ENCODE assay signal across 24 cellular contexts in genomic region chr2:8388779-8389178, GRCh38.
DNase-seq lines count a peak whose midpoint lies in the region; ATAC-seq and TF ChIP-seq lines count a peak whose summit lies in the region.
"Had no signal": no experiment of that assay in that cellular context is flagged by ENCODE, and none has a peak within 500 bp of the region (broad histone marks: within the 10 kb centered on the region; RNA-seq: fewer than 3 reads in every experiment).

No MANE protein-coding gene starts in this region.

- no peaks in the 10 kb centered on the region for H3K4me1 ChIP-seq in esophagus muscularis mucosa
- H3K4me1 ChIP-seq: gastrocnemius medialis, HAP-1 had no signal

- CTCF ChIA-PET in activated CD4-positive, alpha-beta T cell treated with anti-CD3 and anti-CD28 coated beads for 36 hours (lab: Charles Lee) = interaction anchor here (1.8 kb wide), 1 partner anchor 16 kb away, joined by 4 read pairs; no protein-coding TSS in a partner anchor

- H3K4me3 Mint-ChIP-seq in activated CD4-positive, alpha-beta T cell treated with anti-CD3 and anti-CD28 coated beads for 36 hours = no peak overlapping the region
- H3K4me3 Mint-ChIP-seq: activated CD8-positive, alpha-beta memory T cell treated with anti-CD3 and anti-CD28 coated beads, Interleukin-2, amount 10 ng/mL, durations not matched to agents 7 days and 5 days; activated naive CD8-positive, alpha-beta T cell treated with anti-CD3 and anti-CD28 coated beads for 36 hours; CD4-positive, alpha-beta memory T cell; stimulated activated naive CD8-positive, alpha-beta T cell treated with anti-CD3 and anti-CD28 coated beads, Interleukin-15, amount 100 ng/mL, for 72 hours had no signal

- peaks cover 3% of the 10 kb centered on the region for H3K36me3 Mint-ChIP-seq in activated CD4-positive, alpha-beta T cell treated with anti-CD3 and anti-CD28 coated beads for 36 hours (ENCODE audit: low read depth)
- H3K36me3 Mint-ChIP-seq: activated naive CD8-positive, alpha-beta T cell treated with anti-CD3 and anti-CD28 coated beads for 36 hours had no signal

- H3K27me3 ChIP-seq in esophagus muscularis mucosa = no peaks in the 10 kb centered on the region
- no peaks in the 10 kb centered on the region for H3K27me3 ChIP-seq in dorsolateral prefrontal cortex
- H3K27me3 ChIP-seq: gastrocnemius medialis, spleen, transverse colon had no signal

- no peaks in the 10 kb centered on the region for H3K36me3 ChIP-seq in esophagus muscularis mucosa
- H3K36me3 ChIP-seq: gastrocnemius medialis, HAP-1, spleen, transverse colon had no signal

- no peak overlapping the region for H3K27ac Mint-ChIP-seq in activated CD4-positive, alpha-beta T cell treated with anti-CD3 and anti-CD28 coated beads for 36 hours
- H3K27ac Mint-ChIP-seq: activated CD8-positive, alpha-beta memory T cell treated with anti-CD3 and anti-CD28 coated beads, Interleukin-2, amount 10 ng/mL, durations not matched to agents 7 days and 5 days; activated naive CD8-positive, alpha-beta T cell treated with anti-CD3 and anti-CD28 coated beads for 36 hours; CD4-positive, alpha-beta memory T cell; stimulated activated naive CD8-positive, alpha-beta T cell treated with anti-CD3 and anti-CD28 coated beads, Interleukin-15, amount 100 ng/mL, for 72 hours had no signal

- TF ChIP-seq EP300 in esophagus muscularis mucosa (IDR thresholded peaks at IDR 0.05) = no peak

- no peaks in the 10 kb centered on the region for H3K27me3 Mint-ChIP-seq in activated CD4-positive, alpha-beta T cell treated with anti-CD3 and anti-CD28 coated beads for 36 hours
- H3K27me3 Mint-ChIP-seq: CD4-positive, alpha-beta memory T cell; stimulated activated naive CD8-positive, alpha-beta T cell treated with anti-CD3 and anti-CD28 coated beads, Interleukin-15, amount 100 ng/mL, for 72 hours had no signal

- TF ChIP-seq CTCF in esophagus muscularis mucosa (IDR thresholded peaks at IDR 0.05) (no peak), dorsolateral prefrontal cortex (IDR thresholded peaks at IDR 0.05 in 54 of 56, conservative IDR thresholded peaks at IDR 0.05 in 2 of 56; ENCODE audit: low read depth in 1 of 56, partially characterized antibody in 56 of 56) (no peak)

- H3K9me3 Mint-ChIP-seq in activated CD4-positive, alpha-beta T cell treated with anti-CD3 and anti-CD28 coated beads for 36 hours (ENCODE audit: low read depth) = no peaks in the 10 kb centered on the region
- H3K9me3 Mint-ChIP-seq: activated naive CD8-positive, alpha-beta T cell treated with anti-CD3 and anti-CD28 coated beads for 36 hours; CD4-positive, alpha-beta memory T cell; stimulated activated naive CD8-positive, alpha-beta T cell treated with anti-CD3 and anti-CD28 coated beads, Interleukin-15, amount 100 ng/mL, for 72 hours had no signal

- intact Hi-C loops in esophagus muscularis mucosa (cut with DNase I) = no loop called here
- intact Hi-C loops in activated CD4-positive, alpha-beta T cell treated with anti-CD3 and anti-CD28 coated beads for 36 hours (cut with DNase I, micrococcal nuclease) = no loop called here
- intact Hi-C loops in dorsolateral prefrontal cortex (cut with DNase I) = no loop called here

- no peaks in the 10 kb centered on the region for H3K9me3 ChIP-seq in esophagus muscularis mucosa
- H3K9me3 ChIP-seq: gastrocnemius medialis, HAP-1, transverse colon had no signal

- WGBS in esophagus muscularis mucosa = 96% methylated on average over 2 of the region's 2 CpGs

- POLR2A ChIA-PET in activated CD4-positive, alpha-beta T cell treated with anti-CD3 and anti-CD28 coated beads for 36 hours (lab: Charles Lee) = no interaction called here

- peak; percentile 75 for ATAC-seq in GM18511 (IDR thresholded peaks at IDR 0.05; ENCODE audit: unreplicated experiment)
- ATAC-seq in GM21423 (IDR thresholded peaks at IDR 0.05; ENCODE audit: unreplicated experiment) = peak; percentile 67
- ATAC-seq in HG03196 (IDR thresholded peaks at IDR 0.05; ENCODE audit: unreplicated experiment) = peak; percentile 67
- no peak for ATAC-seq in activated CD4-positive, alpha-beta T cell treated with anti-CD3 and anti-CD28 coated beads for 36 hours
- ATAC-seq: activated CD8-positive, alpha-beta memory T cell treated with anti-CD3 and anti-CD28 coated beads, Interleukin-2, amount 10 ng/mL, durations not matched to agents 7 days and 5 days; esophagus mucosa; gastrocnemius medialis; stimulated activated naive CD8-positive, alpha-beta T cell treated with anti-CD3 and anti-CD28 coated beads, Interleukin-15, amount 100 ng/mL, for 72 hours had no signal

- H3K27ac ChIP-seq in esophagus muscularis mucosa (replicated peaks in 1 of 4) (no peak overlapping the region), dorsolateral prefrontal cortex (no peak overlapping the region)
- H3K27ac ChIP-seq: gastrocnemius medialis, RWPE1, spleen had no signal

- DNase-seq in esophagus muscularis mucosa (ENCODE audit: extremely low spot score) (peak; percentile 37), T-helper 2 cell (no peak), dorsolateral prefrontal cortex (no peak)
- no peak for DNase-seq in activated CD4-positive, alpha-beta T cell treated with anti-CD3 and anti-CD28 coated beads for 1 hour
- no peak for DNase-seq in activated CD4-positive, alpha-beta T cell treated with anti-CD3 and anti-CD28 coated beads for 36 hours
- DNase-seq: activated CD8-positive, alpha-beta memory T cell treated with anti-CD3 and anti-CD28 coated beads, Interleukin-2, amount 10 ng/mL, durations not matched to agents 7 days and 5 days; activated naive CD8-positive, alpha-beta T cell treated with anti-CD3 and anti-CD28 coated beads for 36 hours; CD4-positive, alpha-beta memory T cell; DMS53; effector memory CD4-positive, alpha-beta T cell; gastrocnemius medialis; NCI-H1417 treated with DMSO at 0.1 percent for 48 hours; NCI-H510A; nucleus accumbens; spleen; stimulated activated CD4-positive, alpha-beta T cell treated with anti-CD3 and anti-CD28 coated beads, Interleukin-4, amount 100 ng/mL, for 24 hours; stimulated activated naive CD8-positive, alpha-beta T cell treated with anti-CD3 and anti-CD28 coated beads, Interleukin-15, amount 100 ng/mL, for 72 hours; transverse colon had no signal

- H3K4me3 ChIP-seq in esophagus muscularis mucosa = no peak overlapping the region
- H3K4me3 ChIP-seq in dorsolateral prefrontal cortex = no peak overlapping the region
- H3K4me3 ChIP-seq: gastrocnemius medialis, HAP-1, spleen, transverse colon had no signal

- H3K4me1 Mint-ChIP-seq in activated CD4-positive, alpha-beta T cell treated with anti-CD3 and anti-CD28 coated beads for 36 hours = peaks cover 11% of the 10 kb centered on the region

- TF ChIP-seq POLR2A in esophagus muscularis mucosa (IDR thresholded peaks at IDR 0.05; ENCODE audit: low read depth) = no peak
